ENCODE assay signal across 12 cellular contexts in genomic region chr14:64722842-64723447, GRCh38. TPM values are rescaled to one million over a fixed set of nuclear protein-coding genes. Genes with fewer than 3 reads are reported as not detected.
DNase-seq lines count a peak whose midpoint lies in the region; ATAC-seq, FAIRE-seq and TF ChIP-seq lines count a peak whose summit lies in the region.
"Had no signal": no experiment of that assay in that cellular context is flagged by ENCODE, and none has a peak within 500 bp of the region (broad histone marks: within the 10 kb centered on the region; RNA-seq: fewer than 3 reads in every experiment).

No MANE protein-coding gene starts in this region.

- H3K9me3 ChIP-seq in mucosa of rectum (ENCODE audit: control insufficient read depth in 2 of 2, low read length in 2 of 2): no peaks in the 10 kb centered on the region
- no peaks in the 10 kb centered on the region for H3K9me3 ChIP-seq in upper lobe of right lung

- H3K9ac ChIP-seq in mucosa of rectum (ENCODE audit: low read depth in 1 of 2, low read length in 2 of 2): peak overlapping the region in 1 of 2 donors; percentile 59
- H3K9ac ChIP-seq: neural progenitor cell had no signal

- intact Hi-C loops in upper lobe of right lung (cut with DNase I): no loop called here

- no peaks in the 10 kb centered on the region for H3K9me3 Mint-ChIP-seq in activated T-cell treated with anti-CD3 and anti-CD28 coated beads, Interleukin-2, amount 50 U/mL, for 72 hours
- H3K9me3 Mint-ChIP-seq: activated B cell treated with CpG ODN at 0.5 μM for 24 hours had no signal

- H3K27ac ChIP-seq in mucosa of rectum (ENCODE audit: low read depth in 2 of 2, low read length in 2 of 2) (peak overlapping the region; percentile 90 to 98), upper lobe of right lung (no peak overlapping the region)
- H3K27ac ChIP-seq: neural progenitor cell had no signal

- H3K27me3 ChIP-seq in bronchial epithelial cell (ENCODE audit: control insufficient read depth, insufficient read depth, low read length) (no peaks in the 10 kb centered on the region), mucosa of rectum (ENCODE audit: control insufficient read depth in 2 of 2, insufficient read depth in 2 of 2, low read length in 2 of 2) (no peaks in the 10 kb centered on the region), upper lobe of right lung (no peaks in the 10 kb centered on the region)
- H3K27me3 ChIP-seq: neural progenitor cell had no signal

- no peaks in the 10 kb centered on the region for H3K36me3 Mint-ChIP-seq in activated T-cell treated with anti-CD3 and anti-CD28 coated beads, Interleukin-2, amount 50 U/mL, for 72 hours (ENCODE audit: insufficient read depth in 2 of 2)

- no peaks in the 10 kb centered on the region for H3K27me3 Mint-ChIP-seq in activated T-cell treated with anti-CD3 and anti-CD28 coated beads, Interleukin-2, amount 50 U/mL, for 72 hours (ENCODE audit: low read depth)

- H3K36me3 ChIP-seq in bronchial epithelial cell (ENCODE audit: control insufficient read depth, insufficient read depth, low read length): peaks cover 16% of the 10 kb centered on the region
- H3K36me3 ChIP-seq in mucosa of rectum (ENCODE audit: control insufficient read depth in 2 of 2, insufficient read depth in 2 of 2, low read length in 2 of 2): peaks cover 4 to 5% of the 10 kb centered on the region in 2 donors
- H3K36me3 ChIP-seq in upper lobe of right lung: peaks cover 3% of the 10 kb centered on the region
- H3K36me3 ChIP-seq: neural progenitor cell had no signal

- H3K4me3 ChIP-seq in bronchial epithelial cell (ENCODE audit: low read depth, low read length) (no peak overlapping the region), mucosa of rectum (ENCODE audit: low read length in 2 of 2) (no peak overlapping the region), upper lobe of right lung (no peak overlapping the region)
- H3K4me3 ChIP-seq: neural progenitor cell had no signal

- FAIRE-seq in bronchial epithelial cell (lab: Jason Lieb, UNC): peak; percentile 98

- H3K27ac Mint-ChIP-seq in activated T-cell treated with anti-CD3 and anti-CD28 coated beads, Interleukin-2, amount 50 U/mL, for 72 hours: peak overlapping the region; percentile 38
- H3K27ac Mint-ChIP-seq: activated B cell treated with CpG ODN at 0.5 μM for 24 hours, neural progenitor cell had no signal

- DNase-seq in activated T-cell treated with anti-CD3 and anti-CD28 coated beads, Interleukin-2, amount 50 U/mL, for 72 hours: peak in 1 of 2 donors; percentile 26
- DNase-seq in activated T-cell treated with anti-CD3 and anti-CD28 coated beads for 4 hours (no peak), bronchial epithelial cell (ENCODE audit: low read depth) (peak; percentile 93), upper lobe of right lung (no peak), NCI-H1694 treated with DMSO at 0.1 percent for 48 hours (lab: John Stamatoyannopoulos, UW) (no peak), EL (no peak)
- no peak for DNase-seq in stimulated activated CD4-positive, alpha-beta T cell treated with anti-CD3 and anti-CD28 coated beads, Interleukin-1b, Interleukin-23, amount 100 ng/mL, for 48 hours
- DNase-seq: activated B cell treated with CpG ODN at 0.5 μM for 24 hours; Kasumi-1; stimulated activated CD4-positive, alpha-beta T cell treated with anti-CD3 and anti-CD28 coated beads, Interleukin-2, amount 100 ng/mL, for 48 hours had no signal

- peaks cover 79 to 90% of the 10 kb centered on the region in 2 donors for H3K4me1 ChIP-seq in mucosa of rectum (ENCODE audit: control insufficient read depth in 2 of 2, insufficient read depth in 2 of 2, low read length in 2 of 2)
- H3K4me1 ChIP-seq in upper lobe of right lung: peaks cover 50% of the 10 kb centered on the region

- H3K4me1 Mint-ChIP-seq in activated T-cell treated with anti-CD3 and anti-CD28 coated beads, Interleukin-2, amount 50 U/mL, for 72 hours (ENCODE audit: low read depth): peaks cover 38% of the 10 kb centered on the region
- H3K4me1 Mint-ChIP-seq: activated B cell treated with CpG ODN at 0.5 μM for 24 hours had no signal

- peak in 1 of 2 donors; percentile 39 for ATAC-seq in activated T-cell treated with anti-CD3 and anti-CD28 coated beads, Interleukin-2, amount 50 U/mL, for 72 hours (replicated peaks in 1 of 2)
- peak; percentile 38 for ATAC-seq in upper lobe of right lung

- TF ChIP-seq CTCF in bronchial epithelial cell (IDR thresholded peaks at IDR 0.05; ENCODE audit: insufficient read depth, low read length, severe bottlenecking) (no peak), upper lobe of right lung (IDR thresholded peaks at IDR 0.05) (no peak)

- H3K4me3 Mint-ChIP-seq in activated T-cell treated with anti-CD3 and anti-CD28 coated beads, Interleukin-2, amount 50 U/mL, for 72 hours: peak overlapping the region in 1 of 2 donors; percentile 14
- H3K4me3 Mint-ChIP-seq: activated B cell treated with CpG ODN at 0.5 μM for 24 hours had no signal

RNA-seq across cellular contexts. Expression of gene PLEKHG3, which starts 18.7 kb away (rescaled TPM):
- 1 to 10 TPM; 2.4 to 8.8 TPM for total RNA-seq in activated T-cell treated with anti-CD3 and anti-CD28 coated beads, Interleukin-2, amount 50 U/mL, for 72 hours
- total RNA-seq in bronchial epithelial cell (32.4 and 35.8 TPM in 2 replicates), upper lobe of right lung (34.5 TPM)
